10 cellular contexts compared by ENCODE assay signal in genomic region chr10:3812141-3812540, GRCh38. TPM values are rescaled to one million over a fixed set of nuclear protein-coding genes. Genes with fewer than 3 reads are reported as not detected.
A peak's percentile ranks its signal among the peaks of the same experiment; 100 is the strongest.
DNase-seq lines count a peak whose midpoint lies in the region; ATAC-seq and TF ChIP-seq lines count a peak whose summit lies in the region.
"Had no signal": no experiment of that assay in that cellular context is flagged by ENCODE, and none has a peak within 500 bp of the region (broad histone marks: within the 10 kb centered on the region; RNA-seq: fewer than 3 reads in every experiment).

No MANE protein-coding gene starts in this region.

- peak; percentile 41 for ATAC-seq in DND-41 (ENCODE audit: insufficient read depth, low read depth)
- no peak for ATAC-seq in HG03095 (IDR thresholded peaks at IDR 0.05; ENCODE audit: unreplicated experiment)
- no peak for ATAC-seq in HG03108 (IDR thresholded peaks at IDR 0.05; ENCODE audit: unreplicated experiment)

- H4K20me1 ChIP-seq in DND-41 (ENCODE audit: insufficient read depth, low read length) = no peaks in the 10 kb centered on the region

- H3K4me1 Mint-ChIP-seq in activated CD4-positive, alpha-beta memory T cell treated with anti-CD3 and anti-CD28 coated beads for 36 hours (ENCODE audit: low read depth) = peaks cover 82% of the 10 kb centered on the region

- H3K36me3 ChIP-seq in DND-41 (ENCODE audit: insufficient read depth, low read length) = no peaks in the 10 kb centered on the region
- H3K36me3 ChIP-seq in right atrium auricular region = no peaks in the 10 kb centered on the region

- H3K9ac ChIP-seq in DND-41 (ENCODE audit: low read depth, low read length) = peak overlapping the region; percentile 60

- H3K27me3 ChIP-seq in DND-41 (ENCODE audit: insufficient read depth, low read length, poor library complexity) = no peaks in the 10 kb centered on the region
- no peaks in the 10 kb centered on the region for H3K27me3 ChIP-seq in right atrium auricular region

- in situ Hi-C loops in GM13976 (cut with MboI; ENCODE audit: low sequenced_read_pairs, unreplicated experiment) = no loop called here

- H3K4me1 ChIP-seq in DND-41 (ENCODE audit: insufficient read depth, low read length) = peaks cover 89% of the 10 kb centered on the region
- peaks cover 0 to 49% of the 10 kb centered on the region in 2 donors for H3K4me1 ChIP-seq in right atrium auricular region

- H3K27ac Mint-ChIP-seq in activated CD4-positive, alpha-beta memory T cell treated with anti-CD3 and anti-CD28 coated beads for 36 hours = no peak overlapping the region

- H3K9me3 Mint-ChIP-seq in activated CD4-positive, alpha-beta memory T cell treated with anti-CD3 and anti-CD28 coated beads for 36 hours = no peaks in the 10 kb centered on the region

- no peaks in the 10 kb centered on the region for H3K9me3 ChIP-seq in DND-41 (ENCODE audit: insufficient read depth, low read length, severe bottlenecking)
- H3K9me3 ChIP-seq in right atrium auricular region = no peaks in the 10 kb centered on the region

- no peaks in the 10 kb centered on the region for H3K27me3 Mint-ChIP-seq in activated CD4-positive, alpha-beta memory T cell treated with anti-CD3 and anti-CD28 coated beads for 36 hours

- CTCF ChIA-PET in activated CD4-positive, alpha-beta memory T cell treated with anti-CD3 and anti-CD28 coated beads for 36 hours (lab: Charles Lee) = interaction anchor here (1.0 to 2.2 kb wide), 7 partner anchors 16 to 845 kb away, joined by 3 to 8 read pairs (median 6); no protein-coding TSS in a partner anchor

- peak overlapping the region; percentile 59 for H3K4me3 Mint-ChIP-seq in activated CD4-positive, alpha-beta memory T cell treated with anti-CD3 and anti-CD28 coated beads for 36 hours

- H3K4me2 ChIP-seq in DND-41 (ENCODE audit: insufficient read depth, low read length) = peak overlapping the region; percentile 60

- peak overlapping the region; percentile 59 for H2AFZ ChIP-seq in DND-41 (ENCODE audit: low read depth, low read length)

- intact Hi-C loops in activated CD4-positive, alpha-beta memory T cell treated with anti-CD3 and anti-CD28 coated beads for 36 hours (cut with micrococcal nuclease) = loop anchor here (10.0 kb wide), 2 partner anchors 223 to 433 kb away; no protein-coding TSS in a partner anchor

- peak; percentile 21 for TF ChIP-seq CTCF in DND-41 (IDR thresholded peaks at IDR 0.05; ENCODE audit: borderline replicate concordance, extremely low read depth, low read length, poor library complexity, severe bottlenecking)
- TF ChIP-seq CTCF in right atrium auricular region (IDR thresholded peaks at IDR 0.05) = no peak
- no peak for TF ChIP-seq CTCF in GM13976 (IDR thresholded peaks at IDR 0.05; ENCODE audit: borderline replicate concordance, control extremely low read depth, extremely low read depth, insufficient read depth, missing control alignments)

- H3K27ac ChIP-seq in DND-41 (ENCODE audit: low read length) (peak overlapping the region; percentile 95), right atrium auricular region (peak overlapping the region; percentile 83 to 96), skin epidermis (peak overlapping the region in 19 of 21 experiments; percentile 23 to 96 (median 79))

- peak overlapping the region in 1 of 2 experiments; percentile 32; a peak in 2 of 4 replicates for H3K4me3 ChIP-seq in DND-41 (ENCODE audit: low read depth in 1 of 2, low read length in 2 of 2)
- H3K4me3 ChIP-seq in right atrium auricular region = no peak overlapping the region
- no peak overlapping the region for H3K4me3 ChIP-seq in skin epidermis

- POLR2A ChIA-PET in activated CD4-positive, alpha-beta memory T cell treated with anti-CD3 and anti-CD28 coated beads for 36 hours (lab: Charles Lee) = interaction anchor here (0.8 to 9.8 kb wide), 16 partner anchors 9 to 585 kb away, joined by 3 to 405 read pairs (median 12); partner anchors contain the start of gene KLF6

- DNase-seq in DND-41 = peak; percentile 82
- no peak for DNase-seq in activated CD4-positive, alpha-beta memory T cell treated with anti-CD3 and anti-CD28 coated beads for 36 hours
- DNase-seq in right atrium auricular region (ENCODE audit: low spot score) = no peak
- DNase-seq in GM13976 (ENCODE audit: low spot score) = no peak
- no peak for DNase-seq in effector CD8-positive, alpha-beta T cell (lab: John Stamatoyannopoulos, UW)
- DNase-seq: EL, NCI-H2029 had no signal

- H3K79me2 ChIP-seq in DND-41 (ENCODE audit: insufficient read depth, low read length) = peaks cover 3% of the 10 kb centered on the region; the same call in 1 of the 2 replicates

- H3K36me3 Mint-ChIP-seq in activated CD4-positive, alpha-beta memory T cell treated with anti-CD3 and anti-CD28 coated beads for 36 hours = no peaks in the 10 kb centered on the region

RNA-seq across cellular contexts. Expression of gene KLF6, which starts 27.1 kb away (rescaled TPM):
- 100 to 1,000 TPM; 144 to 151 TPM for total RNA-seq in activated CD4-positive, alpha-beta memory T cell treated with anti-CD3 and anti-CD28 coated beads for 36 hours
- total RNA-seq in right atrium auricular region = 10 to 100 TPM; 29.1 to 44.7 TPM
